In genomic region chr2:181077128-181077709, GRCh38 we compare ENCODE assay signal across 8 cellular contexts.
A peak's percentile ranks its signal among the peaks of the same experiment; 100 is the strongest.
DNase-seq lines count a peak whose midpoint lies in the region; ATAC-seq, FAIRE-seq and TF ChIP-seq lines count a peak whose summit lies in the region.

No MANE protein-coding gene starts in this region.

- no peak for TF ChIP-seq EP300 in A549 (IDR thresholded peaks at IDR 0.05)

- no peaks in the 10 kb centered on the region for H3K4me1 ChIP-seq in A549

- TF ChIP-seq POLR2A in A549 (IDR thresholded peaks at IDR 0.05; ENCODE audit: low read length): no peak

- DNase-seq in A549 (ENCODE audit: low read depth in 1 of 2, low spot score in 1 of 2): peak; percentile 13 to 53
- DNase-seq in EL: peak; percentile 58
- peak; percentile 40 for DNase-seq in KG1 (lab: John Stamatoyannopoulos, UW)
- peak; percentile 73 for DNase-seq in SIG-M5 treated with dmso at 0.1 percent for 504 hours (lab: John Stamatoyannopoulos, UW; ENCODE audit: unreplicated experiment)
- no peak for DNase-seq in epithelial cell of proximal tubule (ENCODE audit: low read depth)
- DNase-seq in ureter (ENCODE audit: low spot score): no peak

- peak; percentile 76 for TF ChIP-seq CTCF in A549 (IDR thresholded peaks at IDR 0.05)
- TF ChIP-seq CTCF in epithelial cell of proximal tubule (conservative IDR thresholded peaks at IDR 0.05; ENCODE audit: low read depth, low read length): peak; percentile 71
- TF ChIP-seq CTCF in nephron (IDR thresholded peaks at IDR 0.05; ENCODE audit: unreplicated experiment in 3 of 3): peak; percentile 65 to 77 (median 68)

- no peak overlapping the region for H3K4me2 ChIP-seq in A549

- H3K27me3 Mint-ChIP-seq in nephron (ENCODE audit: low read depth): no peaks in the 10 kb centered on the region

- H3K9me3 ChIP-seq in A549: no peaks in the 10 kb centered on the region

- TF ChIP-seq RAD21 in A549 (conservative IDR thresholded peaks at IDR 0.05 in 1 of 2, IDR thresholded peaks at IDR 0.05 in 1 of 2): peak; percentile 68 to 73

- ATAC-seq in A549 (peak; percentile 93; a peak in 5 of 6 replicates), GM21825 (IDR thresholded peaks at IDR 0.05; ENCODE audit: unreplicated experiment) (peak; percentile 74)

- whole genome bisulfite sequencing in A549 (ENCODE audit: missing lambda C conversion rate): 28% methylated on average over 4 of the region's 4 CpGs

- POLR2A ChIA-PET in A549 (lab: Yijun Ruan, JAX): no interaction called here

- H3K4me3 Mint-ChIP-seq in nephron: no peak overlapping the region

- H3K27ac Mint-ChIP-seq in nephron: no peak overlapping the region

- no peaks in the 10 kb centered on the region for H3K9me3 Mint-ChIP-seq in nephron

- H3K4me3 ChIP-seq in A549 (no peak overlapping the region), epithelial cell of proximal tubule (ENCODE audit: low read depth, low read length) (no peak overlapping the region)

- no peak overlapping the region for H3K27ac ChIP-seq in A549

- H3K4me1 Mint-ChIP-seq in nephron: peaks cover 22% of the 10 kb centered on the region

- CTCF ChIA-PET in A549 (lab: Yijun Ruan, JAX): interaction anchor here (1.4 to 1.8 kb wide), 2 partner anchors 7 to 953 kb away, joined by 3 to 5 read pairs; no protein-coding TSS in a partner anchor

- FAIRE-seq in A549 (lab: Jason Lieb, UNC): peak; percentile 93

- H3K36me3 Mint-ChIP-seq in nephron (ENCODE audit: low read depth): no peaks in the 10 kb centered on the region

TF ChIP-seq in A549, 52 proteins besides CTCF, POLR2A, EP300 and RAD21:
- TF ChIP-seq SMC3 (IDR thresholded peaks at IDR 0.05) (peak; percentile 66), RNF2 (IDR thresholded peaks at IDR 0.05; ENCODE audit: borderline replicate concordance, low read depth) (no peak)

Comparison
In these comparisons a context has a peak if more than half of its experiments do, and no peak if none do; other contexts are left out.
1. DNase-seq: peak in A549 (2 of 2), EL (single experiment), KG1 (single experiment) and SIG-M5 treated with dmso at 0.1 percent for 504 hours (single experiment); none in epithelial cell of proximal tubule (single experiment) and ureter (single experiment).
2. Peak in every context shown above with its lines, with median percentiles within 50 percentile points of each other: CTCF ChIP-seq.